10 cellular contexts compared by ENCODE assay signal in the genomic region with DNA sequence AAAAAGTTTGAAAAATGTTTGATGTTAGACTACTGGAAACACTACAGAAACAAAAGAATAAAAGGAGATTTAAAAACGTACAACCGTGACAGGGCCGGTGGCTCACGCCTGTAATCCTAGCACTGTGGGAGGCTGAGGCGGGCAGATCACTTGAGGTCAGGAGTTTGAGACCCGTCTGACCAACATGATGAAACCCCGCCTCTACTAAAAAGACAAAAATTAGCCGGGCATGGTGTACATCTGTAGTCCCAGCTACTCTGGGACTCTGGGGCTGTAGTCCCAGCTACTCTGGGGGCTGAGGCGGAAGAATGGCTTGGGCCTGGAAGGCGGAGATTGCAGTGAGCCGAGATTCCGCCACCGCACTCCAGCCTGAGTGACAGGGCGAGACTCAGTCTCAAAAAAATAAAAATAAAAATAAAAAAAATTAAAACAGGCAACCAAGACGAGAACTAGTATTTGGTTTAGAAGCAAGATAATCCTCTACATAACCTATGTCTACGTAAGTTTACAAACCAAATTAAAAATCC. TPM values are rescaled to one million over a fixed set of nuclear protein-coding genes. Genes with fewer than 3 reads are reported as not detected.
DNase-seq lines count a peak whose midpoint lies in the region; ATAC-seq and TF ChIP-seq lines count a peak whose summit lies in the region.
"Had no signal": no experiment of that assay in that cellular context is flagged by ENCODE, and none has a peak within 500 bp of the region (broad histone marks: within the 10 kb centered on the region; RNA-seq: fewer than 3 reads in every experiment).

No MANE protein-coding gene starts in this region.

- CTCF ChIA-PET in Calu3 (lab: Charles Lee): interaction anchor here (0.7 kb wide), 2 partner anchors 322 to 585 kb away, joined by 3 to 4 read pairs; no protein-coding TSS in a partner anchor

- ATAC-seq in GM21576 (IDR thresholded peaks at IDR 0.05; ENCODE audit: unreplicated experiment): no peak
- ATAC-seq: esophagus mucosa had no signal

- TF ChIP-seq CTCF in Calu3 (IDR thresholded peaks at IDR 0.05; ENCODE audit: unreplicated experiment): no peak
- TF ChIP-seq CTCF in neural crest cell (conservative IDR thresholded peaks at IDR 0.05): no peak

- DNase-seq in Calu3 (no peak), neural crest cell (ENCODE audit: low read depth, low spot score) (no peak), hepatic stellate cell (ENCODE audit: low spot score) (no peak)
- DNase-seq in activated effector memory CD4-positive, alpha-beta T cell treated with Interleukin-2 at 50 U/mL for 16 hours: no peak
- DNase-seq: NCI-H2227 treated with DMSO at 0.1 percent for 48 hours; stimulated activated CD4-positive, alpha-beta T cell treated with anti-CD3 and anti-CD28 coated beads, Interleukin-4, amount 100 ng/mL, for 4 hours had no signal

- H3K27me3 Mint-ChIP-seq in Calu3 (ENCODE audit: unreplicated experiment) (no peaks in the 10 kb centered on the region), IgD-negative memory B cell (no peaks in the 10 kb centered on the region), neural crest cell (ENCODE audit: low read depth) (no peaks in the 10 kb centered on the region)
- H3K27me3 Mint-ChIP-seq in activated naive CD8-positive, alpha-beta T cell: no peaks in the 10 kb centered on the region

- H3K4me1 Mint-ChIP-seq in Calu3 (ENCODE audit: low read depth, unreplicated experiment) (peaks cover 44% of the 10 kb centered on the region), IgD-negative memory B cell (peaks cover 55 to 67% (median 58%) of the 10 kb centered on the region in 3 donors), neural crest cell (peaks cover 47% of the 10 kb centered on the region)
- peaks cover 79% of the 10 kb centered on the region for H3K4me1 Mint-ChIP-seq in activated naive CD8-positive, alpha-beta T cell (ENCODE audit: low read depth)

- peaks cover 65% of the 10 kb centered on the region for H3K36me3 Mint-ChIP-seq in Calu3 (ENCODE audit: insufficient read depth, unreplicated experiment)
- H3K36me3 Mint-ChIP-seq in IgD-negative memory B cell: peaks cover 18% of the 10 kb centered on the region
- peaks cover 26% of the 10 kb centered on the region for H3K36me3 Mint-ChIP-seq in activated naive CD8-positive, alpha-beta T cell
- peaks cover 33% of the 10 kb centered on the region for H3K36me3 Mint-ChIP-seq in neural crest cell (ENCODE audit: low read depth)

- no peaks in the 10 kb centered on the region for H3K9me3 Mint-ChIP-seq in Calu3 (ENCODE audit: low read depth, unreplicated experiment)
- H3K9me3 Mint-ChIP-seq in IgD-negative memory B cell: no peaks in the 10 kb centered on the region
- no peaks in the 10 kb centered on the region for H3K9me3 Mint-ChIP-seq in activated naive CD8-positive, alpha-beta T cell (ENCODE audit: low read depth)
- H3K9me3 Mint-ChIP-seq in neural crest cell: no peaks in the 10 kb centered on the region

- peak overlapping the region; percentile 50 for H3K27ac Mint-ChIP-seq in Calu3 (ENCODE audit: unreplicated experiment)
- H3K27ac Mint-ChIP-seq in IgD-negative memory B cell: peak overlapping the region; percentile 70 to 78 (median 76)
- H3K27ac Mint-ChIP-seq in activated naive CD8-positive, alpha-beta T cell: peak overlapping the region; percentile 77
- H3K27ac Mint-ChIP-seq in neural crest cell (ENCODE audit: unreplicated experiment): no peak overlapping the region

- no TSS peak for BruUV-seq in Calu3 (replicated peaks; lab: Mats Ljungman, UMichigan)

- intact Hi-C loops in Calu3 (cut with micrococcal nuclease; ENCODE audit: unreplicated experiment): loop anchor here (5.0 to 10.0 kb wide), 2 partner anchors 42 to 385 kb away; no protein-coding TSS in a partner anchor

- H3K4me3 Mint-ChIP-seq in Calu3 (ENCODE audit: low read depth, unreplicated experiment) (peak overlapping the region; percentile 56), IgD-negative memory B cell (peak overlapping the region; percentile 18 to 76 (median 44)), neural crest cell (peak overlapping the region; percentile 79)
- H3K4me3 Mint-ChIP-seq in activated naive CD8-positive, alpha-beta T cell: peak overlapping the region; percentile 83

RNA-seq across cellular contexts. Expression of gene SP3, which starts 5.8 kb away (rescaled TPM):
- total RNA-seq in Calu3 (2022): 78.0 and 82.5 TPM in 2 replicates
- polyA plus RNA-seq in IgD-negative memory B cell: 54.4 TPM
- total RNA-seq in neural crest cell: 99.5 and 105 TPM in 2 replicates
